ENCODE assay signal across 8 cellular contexts in genomic region chr3:71210257-71211002, GRCh38.
DNase-seq lines count a peak whose midpoint lies in the region; ATAC-seq and TF ChIP-seq lines count a peak whose summit lies in the region.
"Had no signal": no experiment of that assay in that cellular context is flagged by ENCODE, and none has a peak within 500 bp of the region (broad histone marks: within the 10 kb centered on the region; RNA-seq: fewer than 3 reads in every experiment).

No MANE protein-coding gene starts in this region.

- H3K4me2 ChIP-seq in neural progenitor cell: no peak overlapping the region

- H3K27me3 ChIP-seq in ascending aorta: no peaks in the 10 kb centered on the region
- no peaks in the 10 kb centered on the region for H3K27me3 ChIP-seq in subcutaneous abdominal adipose tissue (ENCODE audit: control insufficient read depth in 5 of 5, insufficient read depth in 4 of 5, low read length in 5 of 5)
- H3K27me3 ChIP-seq in neural progenitor cell: no peaks in the 10 kb centered on the region

- DNase-seq in HT1080 (ENCODE audit: low read depth): peak; percentile 39
- DNase-seq in ascending aorta (ENCODE audit: low spot score in 2 of 2): peak in 1 of 2 donors; percentile 82
- DNase-seq in left lobe of liver (ENCODE audit: low spot score): peak; percentile 70
- no peak for DNase-seq in DMS 273 (lab: John Stamatoyannopoulos, UW; ENCODE audit: unreplicated experiment)
- no peak for DNase-seq in LoVo (ENCODE audit: low spot score)
- DNase-seq in neural progenitor cell (ENCODE audit: low spot score): no peak

- H3K4me1 ChIP-seq in ascending aorta (peaks cover 12 to 45% of the 10 kb centered on the region in 2 donors), subcutaneous abdominal adipose tissue (ENCODE audit: control insufficient read depth in 5 of 5, insufficient read depth in 5 of 5, low read length in 5 of 5) (peaks cover 0 to 14% (median 11%) of the 10 kb centered on the region in 5 donors), neural progenitor cell (peaks cover 36% of the 10 kb centered on the region)

- TF ChIP-seq CTCF in ascending aorta (IDR thresholded peaks at IDR 0.05) (peak in 2 of 3 experiments; percentile 13 to 16), neural progenitor cell (IDR thresholded peaks at IDR 0.05) (no peak)

- H3K36me3 Mint-ChIP-seq in neural progenitor cell: no peaks in the 10 kb centered on the region

- no peak overlapping the region for H3K9ac ChIP-seq in subcutaneous abdominal adipose tissue (ENCODE audit: low read length in 5 of 5)
- H3K9ac ChIP-seq in neural progenitor cell: no peak overlapping the region

- peaks cover 29% of the 10 kb centered on the region for H3K4me1 Mint-ChIP-seq in neural progenitor cell

- no peaks in the 10 kb centered on the region for H3K36me3 ChIP-seq in ascending aorta
- no peaks in the 10 kb centered on the region for H3K36me3 ChIP-seq in subcutaneous abdominal adipose tissue (ENCODE audit: control insufficient read depth in 5 of 5, insufficient read depth in 5 of 5, low read length in 5 of 5)
- H3K36me3 ChIP-seq in neural progenitor cell: no peaks in the 10 kb centered on the region

- peaks cover 13% of the 10 kb centered on the region for H4K20me1 ChIP-seq in neural progenitor cell (ENCODE audit: low read depth)

- H3K4me3 ChIP-seq in ascending aorta (peak overlapping the region in 1 of 2 donors; percentile 3), subcutaneous abdominal adipose tissue (ENCODE audit: low read depth in 1 of 5, low read length in 5 of 5) (no peak overlapping the region), neural progenitor cell (no peak overlapping the region)

- intact Hi-C loops in ascending aorta (cut with DNase I): no loop called here

- H3K9me3 ChIP-seq in ascending aorta (no peaks in the 10 kb centered on the region), subcutaneous abdominal adipose tissue (ENCODE audit: control insufficient read depth in 5 of 5, low read length in 5 of 5) (no peaks in the 10 kb centered on the region), neural progenitor cell (ENCODE audit: low read depth) (no peaks in the 10 kb centered on the region)

- H3K27ac ChIP-seq in ascending aorta (peak overlapping the region; percentile 70 to 84), subcutaneous abdominal adipose tissue (ENCODE audit: low read depth, low read length) (peak overlapping the region; percentile 0), neural progenitor cell (no peak overlapping the region)

- peaks cover 47% of the 10 kb centered on the region for H3K79me2 ChIP-seq in neural progenitor cell (ENCODE audit: low read depth)

- no peak overlapping the region for H3K27ac Mint-ChIP-seq in neural progenitor cell

- H3K4me3 Mint-ChIP-seq in neural progenitor cell: no peak overlapping the region

- H2AFZ ChIP-seq in neural progenitor cell (replicated peaks): no peak overlapping the region

- H3K27me3 Mint-ChIP-seq in neural progenitor cell (ENCODE audit: insufficient read depth, low read depth): no peaks in the 10 kb centered on the region

- ATAC-seq in left lobe of liver: peak; percentile 67
- ATAC-seq: left colon had no signal

- no peaks in the 10 kb centered on the region for H3F3A ChIP-seq in neural progenitor cell (ENCODE audit: low read depth)

- H3K9me3 Mint-ChIP-seq in neural progenitor cell: no peaks in the 10 kb centered on the region

Comparison
In these comparisons a context has a peak if more than half of its experiments do, and no peak if none do; other contexts are left out.
1. DNase-seq: peak in HT1080 (single experiment) and left lobe of liver (single experiment); none in DMS 273 (single experiment), LoVo (single experiment) and neural progenitor cell (single experiment).